8 cellular contexts compared by ENCODE assay signal in the genomic region with DNA sequence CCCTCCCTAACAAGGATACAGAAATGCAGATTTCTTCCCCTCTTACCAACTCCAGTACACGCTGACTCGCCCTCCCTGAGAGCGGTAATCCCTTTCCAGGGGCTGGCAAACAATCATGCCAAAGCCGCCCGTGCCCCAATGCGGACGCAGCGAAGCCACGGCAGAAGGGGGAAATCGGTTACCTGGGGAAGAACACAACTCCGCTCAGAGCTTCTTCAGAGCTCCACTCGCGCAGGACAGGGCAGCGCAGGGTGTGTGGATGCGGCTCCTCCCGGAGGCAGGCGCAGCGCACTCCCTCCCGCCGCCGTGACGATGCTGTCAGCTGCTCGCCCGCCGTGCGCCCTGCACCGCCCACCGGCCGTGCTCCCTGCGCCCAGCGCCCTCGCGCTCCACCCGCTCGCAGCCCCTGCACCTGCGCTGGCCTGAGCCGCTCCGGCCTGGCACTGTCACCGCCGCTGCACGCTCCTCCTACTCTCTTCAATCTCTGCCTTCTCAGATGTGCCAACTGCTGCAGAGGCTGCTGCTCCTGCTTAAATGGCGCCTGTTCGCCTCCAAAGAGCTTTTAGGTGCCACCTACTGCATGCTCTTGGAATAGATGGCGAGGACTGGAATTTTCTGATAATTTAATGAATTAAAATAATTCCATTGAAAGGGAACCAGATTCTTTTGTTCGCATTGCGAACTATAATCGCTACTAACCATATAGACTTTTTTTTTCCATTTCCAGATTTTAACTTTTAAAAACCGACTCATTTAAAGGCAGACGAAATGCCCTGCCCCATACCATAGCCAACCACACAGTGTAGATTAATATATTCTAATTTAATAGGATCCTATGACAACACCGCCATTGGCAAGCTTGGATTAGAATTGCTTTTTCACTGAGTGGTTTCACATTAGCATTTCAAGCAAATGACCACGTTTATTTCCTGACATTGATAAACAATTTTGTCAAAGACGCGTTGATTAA. TPM values are rescaled to one million over a fixed set of nuclear protein-coding genes. Genes with fewer than 3 reads are reported as not detected.
DNase-seq lines count a peak whose midpoint lies in the region; ATAC-seq and TF ChIP-seq lines count a peak whose summit lies in the region.

A gene with protein sequence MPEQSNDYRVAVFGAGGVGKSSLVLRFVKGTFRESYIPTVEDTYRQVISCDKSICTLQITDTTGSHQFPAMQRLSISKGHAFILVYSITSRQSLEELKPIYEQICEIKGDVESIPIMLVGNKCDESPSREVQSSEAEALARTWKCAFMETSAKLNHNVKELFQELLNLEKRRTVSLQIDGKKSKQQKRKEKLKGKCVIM (minus strand): TSS at position 255 of the 970 bp plus-strand sequence. CDS start 28,997 bp downstream, outside the sequence.

- peaks cover 5% of the 10 kb centered on the region for H3K27me3 Mint-ChIP-seq in Calu3 (ENCODE audit: unreplicated experiment)
- peaks cover 100% of the 10 kb centered on the region for H3K27me3 Mint-ChIP-seq in MCF 10A (ENCODE audit: insufficient read depth, unreplicated experiment)

- peaks cover 15% of the 10 kb centered on the region for H3K36me3 Mint-ChIP-seq in Calu3 (ENCODE audit: insufficient read depth, unreplicated experiment)
- no peaks in the 10 kb centered on the region for H3K36me3 Mint-ChIP-seq in MCF 10A (ENCODE audit: insufficient read depth, unreplicated experiment)

- H3K27ac Mint-ChIP-seq in Calu3 (ENCODE audit: unreplicated experiment), result peak within 1 kb of the TSS; percentile 44
- no peak within 1 kb of the TSS for H3K27ac Mint-ChIP-seq in MCF 10A (ENCODE audit: low read depth, unreplicated experiment)

- BruUV-seq in Calu3 (replicated peaks; lab: Mats Ljungman, UMichigan), result no TSS peak
- no TSS peak for BruUV-seq in MCF 10A (replicated peaks; lab: Mats Ljungman, UMichigan)

- CTCF ChIA-PET in Calu3 (lab: Charles Lee) (interaction anchor here (0.9 to 1.8 kb wide), 5 partner anchors 113 to 342 kb away, joined by 3 to 8 read pairs (median 7); no protein-coding TSS in a partner anchor), MCF 10A (lab: Yijun Ruan, JAX) (interaction anchor here (0.6 to 1.5 kb wide), 8 partner anchors 11 to 417 kb away, joined by 3 to 4 read pairs (median 3); no protein-coding TSS in a partner anchor)

- TF ChIP-seq EP300 in sigmoid colon (IDR thresholded peaks at IDR 0.05), result no peak

- TF ChIP-seq CTCF in Calu3 (IDR thresholded peaks at IDR 0.05; ENCODE audit: unreplicated experiment) (peak; percentile 43), MCF 10A (IDR thresholded peaks at IDR 0.05; ENCODE audit: unreplicated experiment) (peak; percentile 41), sigmoid colon (IDR thresholded peaks at IDR 0.05) (peak in 1 of 4 experiments; percentile 12)

- H3K27me3 ChIP-seq in iPS-18a (ENCODE audit: control insufficient read depth, insufficient read depth, low read length) (peaks cover 38% of the 10 kb centered on the region), sigmoid colon (peaks cover 5 to 29% (median 14%) of the 10 kb centered on the region in 3 donors)

- H3K4me3 Mint-ChIP-seq in Calu3 (ENCODE audit: low read depth, unreplicated experiment) (peak within 1 kb of the TSS; percentile 84), MCF 10A (ENCODE audit: unreplicated experiment) (peak within 1 kb of the TSS; percentile 69)

- H3K9me3 ChIP-seq in iPS-18a (ENCODE audit: control insufficient read depth, low read depth, low read length) (no peaks in the 10 kb centered on the region), sigmoid colon (no peaks in the 10 kb centered on the region)

- H3K27ac ChIP-seq in iPS-18a (ENCODE audit: low read length) (no peak within 1 kb of the TSS), sigmoid colon (no peak within 1 kb of the TSS)

- H3K36me3 ChIP-seq in iPS-18a (ENCODE audit: control insufficient read depth, low read depth, low read length) (no peaks in the 10 kb centered on the region), sigmoid colon (no peaks in the 10 kb centered on the region)

- TF ChIP-seq POLR2A in sigmoid colon (IDR thresholded peaks at IDR 0.05), result no peak

- WGBS in sigmoid colon, 2 donors, result 5 to 7% methylated on average over 53 of the region's 53 CpGs

- H3K4me1 ChIP-seq in iPS-18a (ENCODE audit: control insufficient read depth, low read depth, low read length), result no peaks in the 10 kb centered on the region
- H3K4me1 ChIP-seq in sigmoid colon, result peaks cover 0 to 13% (median 11%) of the 10 kb centered on the region in 4 donors

- ATAC-seq in HG02571 (IDR thresholded peaks at IDR 0.05; ENCODE audit: unreplicated experiment), result peak; percentile 53
- ATAC-seq in HG03565 (IDR thresholded peaks at IDR 0.05; ENCODE audit: unreplicated experiment), result no peak

- DNase-seq in Calu3 (peak; percentile 78), NCI-H526 treated with DMSO at 0.1 percent for 48 hours (lab: John Stamatoyannopoulos, UW) (peak; percentile 56), MCF 10A (ENCODE audit: unreplicated experiment) (peak; percentile 33), sigmoid colon (no peak)
- DNase-seq in activated effector memory CD4-positive, alpha-beta T cell treated with Interleukin-2 at 50 U/mL for 16 hours, result no peak

- no peak within 1 kb of the TSS for H3K9ac ChIP-seq in iPS-18a (ENCODE audit: low read length)

- H3K9me3 Mint-ChIP-seq in Calu3 (ENCODE audit: low read depth, unreplicated experiment), result no peaks in the 10 kb centered on the region
- H3K9me3 Mint-ChIP-seq in MCF 10A (ENCODE audit: unreplicated experiment), result no peaks in the 10 kb centered on the region

- intact Hi-C loops in Calu3 (cut with micrococcal nuclease; ENCODE audit: unreplicated experiment), result loop anchor here (5.0 to 10.0 kb wide), 3 partner anchors 198 to 501 kb away; no protein-coding TSS in a partner anchor
- intact Hi-C loops in MCF 10A (cut with micrococcal nuclease), result loop anchor here (1.0 to 10.0 kb wide), 4 partner anchors 228 to 1046 kb away; no protein-coding TSS in a partner anchor
- intact Hi-C loops in sigmoid colon (cut with DNase I), result no loop called here

- POLR2A ChIA-PET in MCF 10A (lab: Yijun Ruan, JAX), result interaction anchor here (0.6 kb wide), 1 partner anchor 8 kb away, joined by 3 read pairs; no protein-coding TSS in a partner anchor

- H3K4me3 ChIP-seq in iPS-18a (ENCODE audit: low read length), result peak within 1 kb of the TSS; percentile 64
- H3K4me3 ChIP-seq in sigmoid colon, result peak within 1 kb of the TSS in 3 of 4 donors; percentile 36 to 49 (median 46)

- peaks cover 10% of the 10 kb centered on the region for H3K4me1 Mint-ChIP-seq in Calu3 (ENCODE audit: low read depth, unreplicated experiment)
- H3K4me1 Mint-ChIP-seq in MCF 10A (ENCODE audit: insufficient read depth, unreplicated experiment), result no peaks in the 10 kb centered on the region

RNA-seq across cellular contexts. Expression of the gene that starts here (rescaled TPM):
- total RNA-seq in Calu3 (2022) (1.5 and 1.7 TPM in 2 replicates), MCF 10A (2022) (not detected in 2 replicates), sigmoid colon (1 to 10 TPM in 2 of 4 donors, under 1 TPM in 2; 0.28 to 1.2 (median 0.70) TPM)
- under 1 TPM in 1 of 3 donors, not detected in 2; 0.12 TPM for polyA plus RNA-seq in sigmoid colon

Comparison
In these comparisons a context has a peak if more than half of its experiments do, and no peak if none do; other contexts are left out.
1. Peak in DNase-seq in MCF 10A; RNA of the gene not detected or under 1 TPM.
2. DNase-seq: peak in Calu3 (single experiment) and NCI-H526 treated with DMSO at 0.1 percent for 48 hours (single experiment); none in sigmoid colon (single experiment) and activated effector memory CD4-positive, alpha-beta T cell treated with Interleukin-2 at 50 U/mL for 16 hours (single experiment).